Comparison of ENCODE assay signal across 25 cellular contexts in genomic region chr17:13102477-13102876, GRCh38.
DNase-seq lines count a peak whose midpoint lies in the region; FAIRE-seq and TF ChIP-seq lines count a peak whose summit lies in the region.
"Had no signal": no experiment of that assay in that cellular context is flagged by ENCODE, and none has a peak within 500 bp of the region (broad histone marks: within the 10 kb centered on the region; RNA-seq: fewer than 3 reads in every experiment).

No MANE protein-coding gene starts in this region.

- H3K9ac ChIP-seq in Karpas-422 (ENCODE audit: low read length), result no peak overlapping the region
- no peak overlapping the region for H3K9ac ChIP-seq in kidney (ENCODE audit: low read length in 2 of 2)
- H3K9ac ChIP-seq: BLaER1 had no signal

- H3K27ac ChIP-seq in Karpas-422 (ENCODE audit: low read length) (no peak overlapping the region), kidney (ENCODE audit: low read depth in 2 of 2, low read length in 2 of 2) (no peak overlapping the region)
- H3K27ac ChIP-seq: BLaER1 had no signal

- H2AFZ ChIP-seq in Karpas-422 (ENCODE audit: low read length), result no peak overlapping the region

- intact Hi-C loops in kidney (cut with DNase I), result no loop called here

- peak; percentile 32 for DNase-seq in CMK (ENCODE audit: low read depth)
- peak; percentile 45 for DNase-seq in GF-D8 (lab: John Stamatoyannopoulos, UW)
- peak; percentile 14 for DNase-seq in Karpas-422
- peak; percentile 9 for DNase-seq in islet precursor cell
- DNase-seq in NCI-H774 (lab: John Stamatoyannopoulos, UW), result no peak
- no peak for DNase-seq in COR-L47 (lab: John Stamatoyannopoulos, UW)
- no peak for DNase-seq in kidney
- no peak for DNase-seq in inferior parietal cortex (ENCODE audit: extremely low spot score)
- DNase-seq: 8988T; ACHN; BE2C; CD4-positive, alpha-beta memory T cell; CD4-positive, CD25-positive, alpha-beta regulatory T cell; CD8-positive, alpha-beta memory T cell; DMS 273 treated with DMSO at 0.1 percent for 48 hours; DMS153; DMS53; DMS79; DND-41; EL; GDM1 had no signal

- no peak overlapping the region for H3K4me2 ChIP-seq in Karpas-422 (ENCODE audit: low read depth, low read length, poor library complexity, severe bottlenecking)
- H3K4me2 ChIP-seq: BLaER1 had no signal

- H3K79me2 ChIP-seq in Karpas-422 (ENCODE audit: low read length), result no peaks in the 10 kb centered on the region

- FAIRE-seq in kidney (lab: Jason Lieb, UNC), result no peak
- FAIRE-seq: A204.1, GM12891, GM19239 had no signal

- H3K4me3 ChIP-seq in Karpas-422 (ENCODE audit: low read length) (no peak overlapping the region), kidney (ENCODE audit: low read length in 2 of 2) (no peak overlapping the region)
- H3K4me3 ChIP-seq: BLaER1 had no signal

- H3K9me3 ChIP-seq in Karpas-422 (ENCODE audit: low read length) (no peaks in the 10 kb centered on the region), kidney (ENCODE audit: control insufficient read depth in 1 of 2, low read length in 2 of 2) (no peaks in the 10 kb centered on the region)
- H3K9me3 ChIP-seq: BE2C had no signal

- TF ChIP-seq CTCF in kidney (IDR thresholded peaks at IDR 0.05; ENCODE audit: borderline replicate concordance, extremely low read depth, insufficient read depth), result no peak

- no peaks in the 10 kb centered on the region for H3K27me3 ChIP-seq in Karpas-422 (ENCODE audit: low read length)
- H3K27me3 ChIP-seq: BE2C, BLaER1 had no signal

- no peaks in the 10 kb centered on the region for H3K36me3 ChIP-seq in Karpas-422 (ENCODE audit: insufficient read depth, low read length)
- no peaks in the 10 kb centered on the region for H3K36me3 ChIP-seq in kidney (ENCODE audit: control insufficient read depth in 1 of 2, insufficient read depth in 2 of 2, low read length in 2 of 2)
- H3K36me3 ChIP-seq: BE2C, BLaER1 had no signal

- no peaks in the 10 kb centered on the region for H4K20me1 ChIP-seq in Karpas-422 (ENCODE audit: insufficient read depth, low read depth, low read length)
- H4K20me1 ChIP-seq: BLaER1 had no signal

- no peaks in the 10 kb centered on the region for H3K4me1 ChIP-seq in Karpas-422 (ENCODE audit: low read length)
- no peaks in the 10 kb centered on the region for H3K4me1 ChIP-seq in kidney (ENCODE audit: control insufficient read depth in 1 of 2, insufficient read depth in 1 of 2, low read depth in 1 of 2, low read length in 2 of 2)
- H3K4me1 ChIP-seq: BE2C had no signal

- H3K9me2 ChIP-seq in Karpas-422 (replicated peaks; ENCODE audit: insufficient read depth, low read length), result no peaks in the 10 kb centered on the region

Comparison
In these comparisons a context has a peak if more than half of its experiments do, and no peak if none do; other contexts are left out.
1. DNase-seq: peak in CMK (single experiment), GF-D8 (single experiment), Karpas-422 (single experiment) and islet precursor cell (single experiment); none in NCI-H774 (single experiment), COR-L47 (single experiment), kidney (single experiment) and inferior parietal cortex (single experiment).